4 cellular contexts compared by ENCODE assay signal in genomic region chr20:13117200-13117599, GRCh38.
"Had no signal": no experiment of that assay in that cellular context is flagged by ENCODE, and none has a peak within 500 bp of the region (broad histone marks: within the 10 kb centered on the region; RNA-seq: fewer than 3 reads in every experiment).

No MANE protein-coding gene starts in this region.

- H3K4me1 Mint-ChIP-seq: GM23338 had no signal

- H3K9me3 Mint-ChIP-seq: GM23338, H9 had no signal

- H2AFZ ChIP-seq: GM23338 had no signal

- H3K4me3 ChIP-seq: GM23338 had no signal

- H3K4me2 ChIP-seq: GM23338 had no signal

- H3K4me3 Mint-ChIP-seq: GM23338, H9 had no signal

- ATAC-seq: GM23338 had no signal

- DNase-seq: H9, HCEC 1CT, IMR-90 had no signal

- H3K27ac Mint-ChIP-seq: GM23338, H9 had no signal
